In the genomic region with DNA sequence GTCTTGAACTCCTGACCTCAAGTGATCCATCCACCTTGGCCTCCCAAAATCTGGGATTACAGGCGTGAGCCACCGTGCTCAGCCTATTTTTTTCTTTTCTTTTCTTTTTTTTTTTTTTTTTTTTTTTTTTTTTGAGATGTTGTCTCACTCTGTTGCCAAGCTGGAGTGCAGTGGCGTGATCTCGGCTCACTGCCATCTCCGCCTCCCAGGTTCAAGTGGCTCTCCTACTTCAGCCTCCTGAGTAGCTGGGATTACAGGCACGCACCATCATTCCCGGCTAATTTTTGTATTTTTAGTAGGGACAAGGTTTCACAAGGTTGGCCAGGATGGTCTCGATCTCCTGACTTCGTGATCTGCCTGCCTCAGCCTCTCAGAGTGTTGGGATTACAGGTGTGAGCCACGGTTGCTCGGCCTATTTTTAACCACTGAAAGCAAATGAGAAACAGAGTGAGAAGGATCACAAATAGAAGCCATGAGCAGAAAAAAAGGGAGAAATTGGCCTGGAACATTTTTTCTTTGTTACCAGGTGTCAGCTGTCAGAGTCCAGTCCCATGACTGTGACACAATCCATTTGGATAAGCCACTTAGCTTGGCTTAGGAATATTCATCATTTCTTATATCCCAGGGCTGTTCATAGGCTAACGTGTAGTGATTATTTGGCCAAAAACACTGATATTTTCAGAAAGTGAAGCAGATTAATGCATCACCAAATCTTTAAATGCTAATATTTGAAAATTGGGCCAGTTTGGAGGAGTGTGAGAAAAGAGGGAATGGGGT, we compare ENCODE assay signal across 11 cellular contexts. TPM values are rescaled to one million over a fixed set of nuclear protein-coding genes. Genes with fewer than 3 reads are reported as not detected.
DNase-seq lines count a peak whose midpoint lies in the region; ATAC-seq, FAIRE-seq and TF ChIP-seq lines count a peak whose summit lies in the region.
"Had no signal": no experiment of that assay in that cellular context is flagged by ENCODE, and none has a peak within 500 bp of the region (broad histone marks: within the 10 kb centered on the region; RNA-seq: fewer than 3 reads in every experiment).

No MANE protein-coding gene starts in this region.

- no peak overlapping the region for H4K12ac ChIP-seq in trophoblast cell (ENCODE audit: low read depth, low read length)

- H3K4ac ChIP-seq in trophoblast cell (ENCODE audit: low read depth, low read length), result no peak overlapping the region

- H3K9me3 ChIP-seq in astrocyte (ENCODE audit: insufficient read depth, low read depth, low read length) (no peaks in the 10 kb centered on the region), iPS-15b (ENCODE audit: control insufficient read depth, insufficient read depth, low read length) (no peaks in the 10 kb centered on the region), trophoblast cell (ENCODE audit: insufficient read depth, low read depth, low read length) (no peaks in the 10 kb centered on the region)
- H3K9me3 ChIP-seq: heart right ventricle had no signal

- H3K27me3 ChIP-seq in astrocyte (ENCODE audit: insufficient read depth, low read length), result no peaks in the 10 kb centered on the region
- no peaks in the 10 kb centered on the region for H3K27me3 ChIP-seq in iPS-15b (ENCODE audit: control insufficient read depth, insufficient read depth, low read length)
- H3K27me3 ChIP-seq in trophoblast cell (ENCODE audit: insufficient read depth, low read length), result no peaks in the 10 kb centered on the region
- H3K27me3 ChIP-seq: heart right ventricle had no signal

- H2BK5ac ChIP-seq in trophoblast cell (ENCODE audit: low read depth, low read length, poor library complexity), result no peak overlapping the region

- no peaks in the 10 kb centered on the region for H3K9me3 Mint-ChIP-seq in activated CD4-positive, alpha-beta T cell treated with anti-CD3 and anti-CD28 coated beads, Interleukin-2, amount 10 ng/mL, durations not matched to agents 24 days and 14 days
- H3K9me3 Mint-ChIP-seq in astrocyte (ENCODE audit: unreplicated experiment), result no peaks in the 10 kb centered on the region
- no peaks in the 10 kb centered on the region for H3K9me3 Mint-ChIP-seq in stimulated activated effector memory CD8-positive, alpha-beta T cell treated with anti-CD3 and anti-CD28 coated beads, Interleukin-12 subunit alpha, Interleukin-12 subunit beta, amount 100 ng/mL, for 72 hours

- no peak overlapping the region for H2BK12ac ChIP-seq in trophoblast cell (ENCODE audit: low read length)

- H4K8ac ChIP-seq in trophoblast cell (ENCODE audit: low read depth, low read length), result no peak overlapping the region

- no peak overlapping the region for H3K23ac ChIP-seq in trophoblast cell (ENCODE audit: low read length)

- no peak overlapping the region for H3K4me3 Mint-ChIP-seq in activated CD4-positive, alpha-beta T cell treated with anti-CD3 and anti-CD28 coated beads, Interleukin-2, amount 10 ng/mL, durations not matched to agents 24 days and 14 days
- H3K4me3 Mint-ChIP-seq in astrocyte (ENCODE audit: unreplicated experiment), result no peak overlapping the region
- peak overlapping the region; percentile 12 for H3K4me3 Mint-ChIP-seq in stimulated activated effector memory CD8-positive, alpha-beta T cell treated with anti-CD3 and anti-CD28 coated beads, Interleukin-12 subunit alpha, Interleukin-12 subunit beta, amount 100 ng/mL, for 72 hours

- H3K79me1 ChIP-seq in trophoblast cell (ENCODE audit: low read length), result no peaks in the 10 kb centered on the region

- peaks cover 42% of the 10 kb centered on the region for H3K4me1 Mint-ChIP-seq in activated CD4-positive, alpha-beta T cell treated with anti-CD3 and anti-CD28 coated beads, Interleukin-2, amount 10 ng/mL, durations not matched to agents 24 days and 14 days
- H3K4me1 Mint-ChIP-seq in astrocyte (ENCODE audit: low read depth, unreplicated experiment), result peaks cover 33% of the 10 kb centered on the region
- H3K4me1 Mint-ChIP-seq in stimulated activated effector memory CD8-positive, alpha-beta T cell treated with anti-CD3 and anti-CD28 coated beads, Interleukin-12 subunit alpha, Interleukin-12 subunit beta, amount 100 ng/mL, for 72 hours, result peaks cover 46% of the 10 kb centered on the region

- peaks cover 23% of the 10 kb centered on the region for H3K4me1 ChIP-seq in astrocyte (ENCODE audit: insufficient read depth, low read length)
- H3K4me1 ChIP-seq in iPS-15b (ENCODE audit: control insufficient read depth, insufficient read depth, low read length), result peaks cover 9% of the 10 kb centered on the region
- no peaks in the 10 kb centered on the region for H3K4me1 ChIP-seq in trophoblast cell (ENCODE audit: control insufficient read depth in 1 of 2, insufficient read depth in 2 of 2, low read length in 2 of 2)

- no peak overlapping the region for H3K4me2 ChIP-seq in astrocyte (ENCODE audit: low read length)
- no peak overlapping the region for H3K4me2 ChIP-seq in trophoblast cell (ENCODE audit: low read length)

- no peak overlapping the region for H2BK120ac ChIP-seq in trophoblast cell (ENCODE audit: insufficient read depth, low read length, poor library complexity)

- intact Hi-C loops in activated CD4-positive, alpha-beta T cell treated with anti-CD3 and anti-CD28 coated beads, Interleukin-2, amount 10 ng/mL, durations not matched to agents 24 days and 14 days (cut with micrococcal nuclease), result loop anchor here (1.0 to 10.0 kb wide), 4 partner anchors 183 to 948 kb away; a partner anchor contains a TSS

- no peak for FAIRE-seq in astrocyte (lab: Jason Lieb, UNC)
- FAIRE-seq: endometrium had no signal

- peaks cover 4% of the 10 kb centered on the region for H3K27me3 Mint-ChIP-seq in activated CD4-positive, alpha-beta T cell treated with anti-CD3 and anti-CD28 coated beads, Interleukin-2, amount 10 ng/mL, durations not matched to agents 24 days and 14 days
- H3K27me3 Mint-ChIP-seq in astrocyte (ENCODE audit: low read depth, unreplicated experiment), result no peaks in the 10 kb centered on the region

- H3K27ac ChIP-seq in astrocyte (ENCODE audit: low read depth, low read length), result no peak overlapping the region
- H3K27ac ChIP-seq in trophoblast cell (ENCODE audit: low read depth, low read length), result no peak overlapping the region

- peak overlapping the region; percentile 30 for H3K9ac ChIP-seq in astrocyte (ENCODE audit: low read length)
- peak overlapping the region; percentile 40 for H3K9ac ChIP-seq in iPS-15b (ENCODE audit: low read depth, low read length)
- no peak overlapping the region for H3K9ac ChIP-seq in trophoblast cell (ENCODE audit: low read length)

- H3K36me3 Mint-ChIP-seq in activated CD4-positive, alpha-beta T cell treated with anti-CD3 and anti-CD28 coated beads, Interleukin-2, amount 10 ng/mL, durations not matched to agents 24 days and 14 days (ENCODE audit: low read depth), result no peaks in the 10 kb centered on the region
- H3K36me3 Mint-ChIP-seq in astrocyte (ENCODE audit: low read depth, unreplicated experiment), result no peaks in the 10 kb centered on the region
- H3K36me3 Mint-ChIP-seq in stimulated activated effector memory CD8-positive, alpha-beta T cell treated with anti-CD3 and anti-CD28 coated beads, Interleukin-12 subunit alpha, Interleukin-12 subunit beta, amount 100 ng/mL, for 72 hours, result peaks cover 14% of the 10 kb centered on the region

- no peak overlapping the region for H3K18ac ChIP-seq in trophoblast cell (ENCODE audit: low read length)

- ATAC-seq in stimulated activated effector memory CD8-positive, alpha-beta T cell treated with anti-CD3 and anti-CD28 coated beads, Interleukin-12 subunit alpha, Interleukin-12 subunit beta, amount 100 ng/mL, for 72 hours, result no peak
- ATAC-seq: activated CD4-positive, CD25-positive, alpha-beta regulatory T cell treated with anti-CD3 and anti-CD28 coated beads, Interleukin-2, amount 50 U/mL, for 24 hours had no signal

- H2AFZ ChIP-seq in astrocyte (ENCODE audit: low read depth, low read length) (peak overlapping the region; percentile 72), trophoblast cell (ENCODE audit: insufficient read depth, low read length, poor library complexity) (no peak overlapping the region)

- no peaks in the 10 kb centered on the region for H4K20me1 ChIP-seq in astrocyte (ENCODE audit: insufficient read depth, low read length)

- no CpG with 5 or more reads among the region's 12 CpGs for WGBS in trophoblast cell (ENCODE audit: extremely low coverage, insufficient coverage, insufficient read length)

- H2AK5ac ChIP-seq in trophoblast cell (ENCODE audit: low read length), result no peak overlapping the region

- peak overlapping the region; percentile 75 for H3K27ac Mint-ChIP-seq in activated CD4-positive, alpha-beta T cell treated with anti-CD3 and anti-CD28 coated beads, Interleukin-2, amount 10 ng/mL, durations not matched to agents 24 days and 14 days
- no peak overlapping the region for H3K27ac Mint-ChIP-seq in astrocyte (ENCODE audit: unreplicated experiment)
- H3K27ac Mint-ChIP-seq in stimulated activated effector memory CD8-positive, alpha-beta T cell treated with anti-CD3 and anti-CD28 coated beads, Interleukin-12 subunit alpha, Interleukin-12 subunit beta, amount 100 ng/mL, for 72 hours, result peak overlapping the region; percentile 35

- DNase-seq in activated CD4-positive, alpha-beta T cell treated with anti-CD3 and anti-CD28 coated beads, Interleukin-2, amount 10 ng/mL, durations not matched to agents 24 days and 14 days, result no peak
- no peak for DNase-seq in activated CD4-positive, alpha-beta T cell treated with anti-CD3 and anti-CD28 coated beads for 48 hours
- DNase-seq in astrocyte (ENCODE audit: low read depth) (no peak), trophoblast cell (no peak), SW480 (ENCODE audit: low spot score) (no peak)
- no peak for DNase-seq in stimulated activated effector memory CD8-positive, alpha-beta T cell treated with anti-CD3 and anti-CD28 coated beads, Interleukin-12 subunit alpha, Interleukin-12 subunit beta, amount 100 ng/mL, for 72 hours (ENCODE audit: low spot score in 2 of 2)
- DNase-seq in stimulated activated CD4-positive, alpha-beta T cell treated with anti-CD3 and anti-CD28 coated beads, Interleukin-2, amount 100 ng/mL, for 48 hours, result no peak

- H3K36me3 ChIP-seq in astrocyte (ENCODE audit: insufficient read depth, low read length), result no peaks in the 10 kb centered on the region
- H3K36me3 ChIP-seq in iPS-15b (ENCODE audit: control insufficient read depth, insufficient read depth, low read length), result no peaks in the 10 kb centered on the region
- H3K36me3 ChIP-seq in trophoblast cell (ENCODE audit: control insufficient read depth in 1 of 2, insufficient read depth in 2 of 2, low read length in 2 of 2), result no peaks in the 10 kb centered on the region
- H3K36me3 ChIP-seq: heart right ventricle had no signal

- H3K4me3 ChIP-seq in astrocyte (ENCODE audit: insufficient read depth, low read depth, low read length) (no peak overlapping the region), iPS-15b (ENCODE audit: low read depth, low read length) (no peak overlapping the region), trophoblast cell (ENCODE audit: low read depth, low read length) (no peak overlapping the region)

- H4K91ac ChIP-seq in trophoblast cell (ENCODE audit: low read depth, low read length), result no peak overlapping the region

- H3K79me2 ChIP-seq in astrocyte (ENCODE audit: insufficient read depth, low read length) (no peaks in the 10 kb centered on the region), trophoblast cell (ENCODE audit: control insufficient read depth, insufficient read depth, low read length, poor library complexity) (no peaks in the 10 kb centered on the region)

- H3K14ac ChIP-seq in trophoblast cell (ENCODE audit: low read length), result no peak overlapping the region

- no peak for TF ChIP-seq CTCF in astrocyte (IDR thresholded peaks at IDR 0.05; ENCODE audit: insufficient read depth, low read depth, low read length)

RNA-seq across cellular contexts. Expression of a gene that starts 7.9 kb away (rescaled TPM):
- 506 and 534 TPM in 2 replicates for total RNA-seq in activated CD4-positive, alpha-beta T cell treated with anti-CD3 and anti-CD28 coated beads, Interleukin-2, amount 10 ng/mL, durations not matched to agents 24 days and 14 days
- total RNA-seq in astrocyte, result 35.5 and 38.1 TPM in 2 replicates
- 116 and 119 TPM in 2 replicates for polyA plus RNA-seq in trophoblast cell (2013)

Comparison
In these comparisons a context has a peak if more than half of its experiments do, and no peak if none do; other contexts are left out.
1. RNA of a gene that starts 7.9 kb away (total RNA-seq): 506 to 534 TPM in activated CD4-positive, alpha-beta T cell treated with anti-CD3 and anti-CD28 coated beads, Interleukin-2, amount 10 ng/mL, durations not matched to agents 24 days and 14 days; 35.5 to 38.1 TPM in astrocyte; every median in the first group is over 10 times any median in the second.